In the genomic region with DNA sequence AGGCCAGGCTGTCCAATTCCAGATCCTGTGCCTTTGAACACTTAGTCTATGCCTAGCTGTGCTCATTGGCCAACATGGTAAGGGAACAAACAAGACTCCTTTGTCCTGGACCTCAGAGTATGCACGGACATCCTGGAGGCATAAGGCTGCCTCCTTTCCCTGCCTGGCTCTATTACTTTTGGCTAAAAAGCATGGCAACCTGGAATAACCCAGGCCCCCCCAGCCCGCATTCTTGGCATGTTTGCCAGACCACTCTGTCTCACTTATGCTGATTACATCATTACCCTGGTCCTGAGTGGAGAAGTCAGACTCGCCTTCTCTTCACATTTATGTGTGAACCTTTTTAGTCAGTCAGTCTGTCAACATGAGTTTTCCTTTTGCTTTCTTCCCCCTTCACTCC, we compare ENCODE assay signal across 10 cellular contexts. TPM values are rescaled to one million over a fixed set of nuclear protein-coding genes. Genes with fewer than 3 reads are reported as not detected.
A peak's percentile ranks its signal among the peaks of the same experiment; 100 is the strongest.
DNase-seq lines count a peak whose midpoint lies in the region; ATAC-seq and TF ChIP-seq lines count a peak whose summit lies in the region.
"Had no signal": no experiment of that assay in that cellular context is flagged by ENCODE, and none has a peak within 500 bp of the region (broad histone marks: within the 10 kb centered on the region; RNA-seq: fewer than 3 reads in every experiment).

No MANE protein-coding gene starts in this region.

- peaks cover 4% of the 10 kb centered on the region; the same call in 1 of the 2 replicates for H3K9me1 ChIP-seq in IMR-90 (ENCODE audit: insufficient read depth, low read length)

- H2AK5ac ChIP-seq in IMR-90 (ENCODE audit: low read depth, low read length) = no peak overlapping the region

- H3K27ac ChIP-seq in IMR-90 (ENCODE audit: insufficient read depth, low read length) (no peak overlapping the region), MM.1S (ENCODE audit: low read length) (no peak overlapping the region)

- no TSS peak for BruUV-seq in IMR-90 (replicated peaks; lab: Mats Ljungman, UMichigan)

- 38% methylated on average over 1 of the region's 3 CpGs; no CpG with 5 or more reads in 1 of the 2 experiments for whole genome bisulfite sequencing in IMR-90 (ENCODE audit: extremely low coverage in 2 of 2, insufficient read length in 1 of 2), 2 experiments

- no peak for TF ChIP-seq POLR2A in IMR-90 (IDR thresholded peaks at IDR 0.05; ENCODE audit: low read depth, low read length)

- no peaks in the 10 kb centered on the region for H3F3A ChIP-seq in MM.1S (ENCODE audit: insufficient read depth, low read length)

- H2BK120ac ChIP-seq in IMR-90 (ENCODE audit: low read depth, low read length) = no peak overlapping the region

- H3K27ac Mint-ChIP-seq in chondrocyte (ENCODE audit: unreplicated experiment) (peak overlapping the region; percentile 85), nephron progenitor cell (no peak overlapping the region)

- H3K4me1 ChIP-seq in IMR-90 (ENCODE audit: control insufficient read depth, insufficient read depth, low read length) (peaks cover 7% of the 10 kb centered on the region), MM.1S (ENCODE audit: low read length) (no peaks in the 10 kb centered on the region)

- no peaks in the 10 kb centered on the region for H3K9me2 ChIP-seq in MM.1S (replicated peaks; ENCODE audit: insufficient read depth, low read length)

- no peak overlapping the region for H3K4me3 ChIP-seq in IMR-90 (ENCODE audit: insufficient read depth, low read depth, low read length)
- no peak overlapping the region for H3K4me3 ChIP-seq in MM.1S (ENCODE audit: low read length)

- H3K4me2 ChIP-seq in IMR-90 (ENCODE audit: low read depth, low read length) = peak overlapping the region; percentile 56
- H3K4me2 ChIP-seq in MM.1S (ENCODE audit: low read depth, low read length) = no peak overlapping the region

- no peaks in the 10 kb centered on the region for H4K20me1 ChIP-seq in IMR-90 (ENCODE audit: insufficient read depth, low read length)
- no peaks in the 10 kb centered on the region for H4K20me1 ChIP-seq in MM.1S (ENCODE audit: insufficient read depth, low read length)

- in situ Hi-C loops in IMR-90 (cut with MboI; ENCODE audit: low sequenced_read_pairs) = no loop called here

- H3K36me3 Mint-ChIP-seq in chondrocyte (ENCODE audit: low read depth) = no peaks in the 10 kb centered on the region
- H3K36me3 Mint-ChIP-seq in nephron progenitor cell (ENCODE audit: low read depth) = no peaks in the 10 kb centered on the region

- POLR2A ChIA-PET in IMR-90 (lab: Charles Lee; ENCODE audit: unreplicated experiment) = no interaction called here

- dilution Hi-C loops in IMR-90 (cut with HindIII; ENCODE audit: low sequenced_read_pairs, unreplicated experiment) = no loop called here

- H3K4me3 Mint-ChIP-seq in chondrocyte (ENCODE audit: unreplicated experiment) = peak overlapping the region; percentile 1
- H3K4me3 Mint-ChIP-seq in nephron progenitor cell = no peak overlapping the region

- H3K14ac ChIP-seq in IMR-90 (replicated peaks; ENCODE audit: low read depth, low read length) = peak overlapping the region; percentile 57; the same call in 1 of the 2 replicates

- H3K56ac ChIP-seq in IMR-90 (ENCODE audit: extremely low read depth, insufficient read depth, low read length) = no peak overlapping the region

- no peak overlapping the region for H4K8ac ChIP-seq in IMR-90 (ENCODE audit: low read depth in 2 of 2, low read length in 2 of 2)

- TF ChIP-seq CTCF in IMR-90 (conservative IDR thresholded peaks at IDR 0.05; ENCODE audit: low read depth, low read length) (no peak), chondrocyte (IDR thresholded peaks at IDR 0.05) (no peak), nephron progenitor cell (IDR thresholded peaks at IDR 0.05) (no peak), MM.1S (IDR thresholded peaks at IDR 0.05; ENCODE audit: low read length) (no peak)

- DNase-seq in AG20443 (ENCODE audit: low spot score) (peak; percentile 73), IMR-90 (peak; percentile 61), chondrocyte (ENCODE audit: low spot score) (no peak), nephron progenitor cell (peak; percentile 11), MM.1S (no peak), MV-4-11 (lab: John Stamatoyannopoulos, UW) (no peak)
- DNase-seq in stimulated activated CD4-positive, alpha-beta T cell treated with anti-CD3 and anti-CD28 coated beads, Interleukin-15, amount 100 ng/mL, for 24 hours = no peak
- DNase-seq: H7, NCI-H2171 had no signal

- H3K27me3 ChIP-seq in IMR-90 (ENCODE audit: control insufficient read depth, insufficient read depth, low read length) (peaks cover 15% of the 10 kb centered on the region), MM.1S (replicated peaks; ENCODE audit: insufficient read depth, low read length) (no peaks in the 10 kb centered on the region)

- intact Hi-C loops in IMR-90 (cut with micrococcal nuclease) = loop anchor here (5.0 kb wide), 1 partner anchor 46 kb away; no protein-coding TSS in a partner anchor

- peak overlapping the region; percentile 35 for H2AFZ ChIP-seq in IMR-90 (replicated peaks; ENCODE audit: low read length, poor library complexity)
- H2AFZ ChIP-seq in MM.1S (ENCODE audit: low read length) = no peak overlapping the region

- no peak overlapping the region for H4K91ac ChIP-seq in IMR-90 (ENCODE audit: insufficient read depth, low read depth, low read length)

- no peaks in the 10 kb centered on the region for H3K9me3 ChIP-seq in IMR-90 (ENCODE audit: control insufficient read depth, insufficient read depth, low read length)
- no peaks in the 10 kb centered on the region for H3K9me3 ChIP-seq in MM.1S (replicated peaks; ENCODE audit: insufficient read depth, low read length)

- H3K27me3 Mint-ChIP-seq in chondrocyte (ENCODE audit: low read depth) (peaks cover 3% of the 10 kb centered on the region), nephron progenitor cell (ENCODE audit: low read depth, poor library complexity) (peaks cover 2% of the 10 kb centered on the region)

- 0 out of 2 replicates have a peak overlapping the region, but pooled peaks have one; percentile 45 for H3K4ac ChIP-seq in IMR-90 (ENCODE audit: low read depth, low read length)

- no peaks in the 10 kb centered on the region for H3K79me1 ChIP-seq in IMR-90 (ENCODE audit: low read depth in 1 of 2, low read length in 2 of 2)

- no peak overlapping the region for H2BK15ac ChIP-seq in IMR-90 (ENCODE audit: low read depth, low read length)

- peaks cover 8% of the 10 kb centered on the region for H3K9me3 Mint-ChIP-seq in chondrocyte (ENCODE audit: low read depth)
- H3K9me3 Mint-ChIP-seq in nephron progenitor cell = peaks cover 10% of the 10 kb centered on the region

- no peak overlapping the region for H3K23ac ChIP-seq in IMR-90 (ENCODE audit: low read depth, low read length)

- H2BK20ac ChIP-seq in IMR-90 (ENCODE audit: low read depth, low read length) = no peak overlapping the region

- no peak overlapping the region for H3K9ac ChIP-seq in IMR-90 (ENCODE audit: low read depth, low read length)
- H3K9ac ChIP-seq in MM.1S (ENCODE audit: low read length) = no peak overlapping the region

- H2BK5ac ChIP-seq in IMR-90 (ENCODE audit: low read depth, low read length, poor library complexity, severe bottlenecking) = no peak overlapping the region

- H3K18ac ChIP-seq in IMR-90 (ENCODE audit: low read depth, low read length) = no peak overlapping the region; the same call in 1 of the 2 replicates

- H3K36me3 ChIP-seq in IMR-90 (ENCODE audit: control insufficient read depth, insufficient read depth, low read length) = no peaks in the 10 kb centered on the region
- H3K36me3 ChIP-seq in MM.1S (replicated peaks; ENCODE audit: insufficient read depth, low read length) = no peaks in the 10 kb centered on the region

- ATAC-seq in IMR-90 (ENCODE audit: low read depth) (peak; percentile 59), GM21619 (IDR thresholded peaks at IDR 0.05; ENCODE audit: unreplicated experiment) (no peak)

- CTCF ChIA-PET in IMR-90 (lab: Yijun Ruan, JAX) = interaction anchor here (0.6 kb wide), 1 partner anchor 211 kb away, joined by 6 read pairs; no protein-coding TSS in a partner anchor

- no peak overlapping the region for H2AK9ac ChIP-seq in IMR-90 (replicated peaks; ENCODE audit: low read depth, low read length, poor library complexity)

- TF ChIP-seq RAD21 in IMR-90 (IDR thresholded peaks at IDR 0.05; ENCODE audit: low read length) = no peak

- H3K4me1 Mint-ChIP-seq in chondrocyte (ENCODE audit: low read depth) (peaks cover 20% of the 10 kb centered on the region), nephron progenitor cell (peaks cover 4% of the 10 kb centered on the region)

- no peak overlapping the region for H4K5ac ChIP-seq in IMR-90 (ENCODE audit: low read depth, low read length)

- no peaks in the 10 kb centered on the region for H3K79me2 ChIP-seq in MM.1S (ENCODE audit: low read length)

TF ChIP-seq in IMR-90, 13 proteins besides CTCF, POLR2A, EP300 and RAD21:
- TF ChIP-seq SMC3 (IDR thresholded peaks at IDR 0.05; ENCODE audit: low read depth, low read length) (no peak), USF2 (IDR thresholded peaks at IDR 0.05; ENCODE audit: low read depth, low read length) (no peak), FOS (IDR thresholded peaks at IDR 0.05; ENCODE audit: low read depth, low read length) (no peak), NFE2L2 (IDR thresholded peaks at IDR 0.05; ENCODE audit: low read depth, low read length) (no peak), MAZ (IDR thresholded peaks at IDR 0.05; ENCODE audit: borderline replicate concordance, low read depth, low read length) (no peak), BHLHE40 (IDR thresholded peaks at IDR 0.05; ENCODE audit: low read depth, low read length) (no peak), RCOR1 (IDR thresholded peaks at IDR 0.05; ENCODE audit: insufficient replicate concordance, low read length) (no peak), MAFK (IDR thresholded peaks at IDR 0.05; ENCODE audit: low read depth, low read length) (no peak)

RNA-seq across cellular contexts. Expression of gene ELK3, which starts 58.0 kb away (rescaled TPM):
- total RNA-seq in IMR-90 (2012; rRNA removed) (14.5 and 20.0 TPM in 2 replicates), chondrocyte (37.1 to 62.1 TPM (median 38.8 TPM) in 3 replicates)
- 27.5 and 35.7 TPM in 2 replicates for polyA plus RNA-seq in IMR-90 (2012; rRNA removed)
- 10.7 and 23.4 TPM in 2 replicates for polyA plus RNA-seq in IMR-90 (2012; cell fraction: cytosol; rRNA removed)
- polyA plus RNA-seq in IMR-90 (2012; cell fraction: nucleus; rRNA removed; ENCODE audit: low replicate concordance) = 9.2 and 14.8 TPM in 2 replicates

Comparison
In these comparisons a context has a peak if more than half of its experiments do, and no peak if none do; other contexts are left out.
1. DNase-seq: peak in AG20443 (single experiment), IMR-90 (single experiment) and nephron progenitor cell (single experiment); none in chondrocyte (single experiment), MM.1S (single experiment), stimulated activated CD4-positive, alpha-beta T cell treated with anti-CD3 and anti-CD28 coated beads, Interleukin-15, amount 100 ng/mL, for 24 hours (single experiment) and MV-4-11 (single experiment).